ENCODE assay signal across 25 cellular contexts in genomic region chrX:95367286-95367685, GRCh38.
"Had no signal": no experiment of that assay in that cellular context is flagged by ENCODE, and none has a peak within 500 bp of the region (broad histone marks: within the 10 kb centered on the region; RNA-seq: fewer than 3 reads in every experiment).

No MANE protein-coding gene starts in this region.

- H3K4me2 ChIP-seq: hepatocyte had no signal

- H3K36me3 ChIP-seq: esophagus muscularis mucosa, esophagus squamous epithelium, gastrocnemius medialis, gastroesophageal sphincter, heart left ventricle, heart right ventricle had no signal

- H3K27ac ChIP-seq: coronary artery, dorsolateral prefrontal cortex, epithelial cell of prostate, esophagus muscularis mucosa, esophagus squamous epithelium, foreskin keratinocyte, gastrocnemius medialis, gastroesophageal sphincter, heart left ventricle, heart right ventricle, hepatocyte had no signal

- H3K79me2 ChIP-seq: hepatocyte had no signal

- H3K27me3 ChIP-seq: esophagus muscularis mucosa, esophagus squamous epithelium, foreskin keratinocyte, gastrocnemius medialis, gastroesophageal sphincter, heart left ventricle, heart right ventricle, hepatocyte had no signal

- H3K9me3 ChIP-seq: esophagus muscularis mucosa, esophagus squamous epithelium, gastrocnemius medialis, gastroesophageal sphincter, heart left ventricle had no signal

- H3K4me1 ChIP-seq: esophagus muscularis mucosa, esophagus squamous epithelium, foreskin keratinocyte, gastrocnemius medialis, gastroesophageal sphincter, heart left ventricle, heart right ventricle had no signal

- DNase-seq: cortex of kidney; dermis blood vessel endothelial cell; effector CD4-positive, alpha-beta T cell; effector CD8-positive, alpha-beta T cell; effector memory CD4-positive, alpha-beta T cell; effector memory CD8-positive, alpha-beta T cell; endodermal cell; erythroblast; esophagus squamous epithelium; foreskin fibroblast; foreskin keratinocyte; foreskin melanocyte; gastrocnemius medialis; glutamatergic neuron; head of caudate nucleus; heart left ventricle; heart right ventricle; hippocampal formation had no signal

- ATAC-seq: effector memory CD8-positive, alpha-beta T cell; esophagus mucosa; foreskin keratinocyte; gastrocnemius medialis; gastroesophageal sphincter; heart left ventricle; heart right ventricle had no signal

- H3K4me3 ChIP-seq: coronary artery, dorsolateral prefrontal cortex, esophagus muscularis mucosa, esophagus squamous epithelium, gastrocnemius medialis, gastroesophageal sphincter, heart left ventricle, heart right ventricle, hepatocyte had no signal

- H2AFZ ChIP-seq: hepatocyte had no signal
